Comparison of ENCODE assay signal across 25 cellular contexts in the genomic region with DNA sequence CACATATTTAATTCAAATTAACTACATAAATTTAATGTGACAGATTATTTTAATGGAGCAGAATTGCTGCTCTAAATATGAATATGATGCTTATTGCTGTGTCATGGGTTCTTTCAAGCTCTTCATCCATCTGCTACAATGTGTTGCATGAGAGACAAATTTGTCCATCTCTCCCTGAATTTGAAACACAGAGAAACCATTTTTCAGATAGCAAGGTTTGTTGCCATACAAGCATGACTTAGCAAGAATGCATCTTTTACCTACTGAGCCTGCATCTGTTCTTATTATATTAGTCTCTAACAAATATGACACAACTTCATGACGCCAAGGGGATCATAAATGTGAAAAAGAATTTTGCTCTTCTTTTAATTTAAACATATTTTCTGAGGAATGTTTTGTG.
"Had no signal": no experiment of that assay in that cellular context is flagged by ENCODE, and none has a peak within 500 bp of the region (broad histone marks: within the 10 kb centered on the region; RNA-seq: fewer than 3 reads in every experiment).

No MANE protein-coding gene starts in this region.

- H3K36me3 ChIP-seq: colonic mucosa, esophagus squamous epithelium, gastrocnemius medialis, heart right ventricle, left lung, lower lobe of right lung had no signal

- H3K4me1 ChIP-seq: colonic mucosa, gastrocnemius medialis, heart right ventricle, left lung, lower lobe of right lung had no signal

- ATAC-seq: effector memory CD8-positive, alpha-beta T cell; esophagus mucosa; gastrocnemius medialis; heart right ventricle; left cardiac atrium; left lung; left ventricle myocardium superior; lower lobe of right lung; mucosa of descending colon had no signal

- H3K9me3 ChIP-seq: colonic mucosa, esophagus squamous epithelium, gastrocnemius medialis, heart right ventricle, left lung, lower lobe of right lung, mucosa of descending colon had no signal

- DNase-seq: colonic mucosa; cortex of kidney; effector CD8-positive, alpha-beta T cell; effector memory CD8-positive, alpha-beta T cell; endodermal cell; esophagus squamous epithelium; foreskin fibroblast; foreskin melanocyte; gastrocnemius medialis; glutamatergic neuron; head of caudate nucleus; heart right ventricle; hippocampal formation; left cardiac atrium; left lung; left ventricle myocardium superior; lower lobe of right lung; mesenchymal stem cell; mucosa of descending colon; naive B cell had no signal

- H3K27ac ChIP-seq: colonic mucosa, epithelial cell of prostate, esophagus squamous epithelium, gastrocnemius medialis, heart right ventricle, left lung, lower lobe of right lung had no signal

- H3K4me3 ChIP-seq: colonic mucosa, esophagus squamous epithelium, gastrocnemius medialis, heart right ventricle, left lung, lower lobe of right lung, mucosa of descending colon had no signal

- FAIRE-seq: endometrium, islet of Langerhans, keratinocyte had no signal

- H3K27me3 ChIP-seq: colonic mucosa, esophagus squamous epithelium, gastrocnemius medialis, heart right ventricle, left lung had no signal
